1 cellular context compared by ENCODE assay signal in genomic region chr6:136511921-136512320, GRCh38.
TF ChIP-seq lines count a peak whose summit lies in the region.

No MANE protein-coding gene starts in this region.

TF ChIP-seq in HepG2, 621 proteins besides CTCF, POLR2A, EP300 and RAD21:
- TF ChIP-seq HIC2 (CRISPR knock-in tag; IDR thresholded peaks at IDR 0.05; ENCODE audit: low read depth) (no peak), RFX5 (IDR thresholded peaks at IDR 0.05; ENCODE audit: low read depth, low read length) (0 out of 2 replicates have a peak, but pooled peaks have one; percentile 16)
